ENCODE assay signal across 8 cellular contexts in the genomic region with DNA sequence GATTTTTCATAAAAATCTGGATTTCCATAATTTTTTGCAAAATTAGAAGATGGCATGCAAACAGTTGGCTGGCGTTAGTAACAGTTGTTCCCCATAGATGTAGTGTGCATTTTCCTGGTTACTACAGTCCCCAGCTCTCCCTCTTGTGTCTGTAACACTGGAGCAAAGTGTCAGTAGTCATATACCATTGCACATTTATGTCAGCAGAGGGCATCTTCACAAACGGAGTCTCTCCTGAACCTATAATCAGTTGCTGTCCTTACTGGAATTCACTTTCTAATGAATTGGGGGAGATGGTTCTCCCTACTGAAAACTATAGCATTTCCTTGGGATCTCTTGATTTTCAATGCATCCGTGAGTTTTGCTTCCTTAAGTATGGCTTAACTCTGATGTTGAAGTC. TPM values are rescaled to one million over a fixed set of nuclear protein-coding genes. Genes with fewer than 3 reads are reported as not detected.
A peak's percentile ranks its signal among the peaks of the same experiment; 100 is the strongest.
DNase-seq lines count a peak whose midpoint lies in the region; TF ChIP-seq lines count a peak whose summit lies in the region.

No MANE protein-coding gene starts in this region.

- H3K27ac ChIP-seq in iPS DF 6.9 (ENCODE audit: low read length), result no peak overlapping the region

- no peaks in the 10 kb centered on the region for H3K4me1 ChIP-seq in iPS DF 6.9 (ENCODE audit: control insufficient read depth, insufficient read depth, low read length)

- no peaks in the 10 kb centered on the region for H3K27me3 ChIP-seq in iPS DF 6.9 (ENCODE audit: control insufficient read depth, insufficient read depth, low read length)

- DNase-seq in DMS 273 (lab: John Stamatoyannopoulos, UW; ENCODE audit: unreplicated experiment), result peak; percentile 49
- no peak for DNase-seq in DMS 273 treated with DMSO at 0.1 percent for 48 hours (lab: John Stamatoyannopoulos, UW)
- peak; percentile 10 for DNase-seq in HEK293T (ENCODE audit: extremely low spot score)
- peak; percentile 1 for DNase-seq in RPMI7951 (ENCODE audit: low read depth)
- DNase-seq in iPS DF 6.9 (ENCODE audit: low read depth, low spot score), result peak; percentile 43
- DNase-seq in activated naive CD4-positive, alpha-beta T cell treated with anti-CD3 and anti-CD28 coated beads, Interleukin-2, amount 50 U/mL, for 16 hours, result no peak
- no peak for DNase-seq in stimulated activated CD4-positive, alpha-beta T cell treated with anti-CD3 and anti-CD28 coated beads, Interleukin-4, amount 100 ng/mL, for 24 hours
- DNase-seq in GM19238 (ENCODE audit: insufficient read length, low spot score), result no peak

- CTCF ChIA-PET in HEK293T (lab: Yijun Ruan, JAX), result no interaction called here

- H3K36me3 ChIP-seq in iPS DF 6.9 (ENCODE audit: control insufficient read depth, insufficient read depth, low read length), result no peaks in the 10 kb centered on the region

- no CpG with 5 or more reads among the region's 3 CpGs for WGBS in iPS DF 6.9 (ENCODE audit: insufficient coverage, insufficient read length)

- POLR2A ChIA-PET in HEK293T (lab: Yijun Ruan, JAX), result no interaction called here

- H3K9me3 ChIP-seq in iPS DF 6.9 (ENCODE audit: control insufficient read depth, insufficient read depth, low read length), result no peaks in the 10 kb centered on the region

- no peak overlapping the region for H3K4me3 ChIP-seq in iPS DF 6.9 (ENCODE audit: low read length)

TF ChIP-seq in HEK293T, 16 proteins besides CTCF, POLR2A, EP300 and RAD21:
- TF ChIP-seq ZNF384 (IDR thresholded peaks at IDR 0.05), result no peak

RNA-seq across cellular contexts. Expression of a gene that starts 44.7 kb away (rescaled TPM):
- 9.3 and 12.1 TPM in 2 replicates for total RNA-seq in RPMI7951 (2014; rRNA removed; shearing (Covaris generic))

Comparison
In these comparisons a context has a peak if more than half of its experiments do, and no peak if none do; other contexts are left out.
1. DNase-seq: peak in DMS 273 (single experiment), HEK293T (single experiment), RPMI7951 (single experiment) and iPS DF 6.9 (single experiment); none in DMS 273 treated with DMSO at 0.1 percent for 48 hours (single experiment), activated naive CD4-positive, alpha-beta T cell treated with anti-CD3 and anti-CD28 coated beads, Interleukin-2, amount 50 U/mL, for 16 hours (single experiment), stimulated activated CD4-positive, alpha-beta T cell treated with anti-CD3 and anti-CD28 coated beads, Interleukin-4, amount 100 ng/mL, for 24 hours (single experiment) and GM19238 (single experiment).